In genomic region chr1:51731998-51732397, GRCh38 we compare ENCODE assay signal across 1 cellular context.
TF ChIP-seq lines count a peak whose summit lies in the region.

No MANE protein-coding gene starts in this region.

TF ChIP-seq in K562, 482 proteins besides CTCF, POLR2A, EP300 and RAD21:
- TF ChIP-seq CEBPB (tag; IDR thresholded peaks at IDR 0.05) (no peak), SOX6 (IDR thresholded peaks at IDR 0.05) (0 out of 2 replicates have a peak, but pooled peaks have one; percentile 31), KAT7 (CRISPR knock-in tag; IDR thresholded peaks at IDR 0.05; ENCODE audit: borderline replicate concordance) (no peak), KLF16 (IDR thresholded peaks at IDR 0.05) (0 out of 2 replicates have a peak, but pooled peaks have one; percentile 16), SIN3A (IDR thresholded peaks at IDR 0.05; ENCODE audit: borderline replicate concordance in 2 of 2, control insufficient read depth in 1 of 2, low read depth in 2 of 2, low read length in 2 of 2) (0 out of 4 replicates have a peak, but pooled peaks of 1 of the 2 experiments have one; percentile 72), MGA (IDR thresholded peaks at IDR 0.05) (peak; percentile 80), HDAC1 (IDR thresholded peaks at IDR 0.05) (peak in 1 of 2 experiments; percentile 37; a peak in 1 of 4 replicates), MIER1 (IDR thresholded peaks at IDR 0.05; ENCODE audit: low read depth) (no peak), CBX3 (IDR thresholded peaks at IDR 0.05; ENCODE audit: borderline replicate concordance in 1 of 2, low read length in 2 of 2) (no peak), THRAP3 (IDR thresholded peaks at IDR 0.05; ENCODE audit: borderline replicate concordance) (no peak), ZNF511 (CRISPR knock-in tag; IDR thresholded peaks at IDR 0.05) (no peak), SMARCA4 (IDR thresholded peaks at IDR 0.05) (no peak), POLR2H (tag; IDR thresholded peaks at IDR 0.05; ENCODE audit: low read depth) (0 out of 2 replicates have a peak, but pooled peaks have one; percentile 28), MNT (conservative IDR thresholded peaks at IDR 0.05) (peak in 1 of 2 experiments; percentile 58; a peak in 3 of 4 replicates), ZC3H11A (IDR thresholded peaks at IDR 0.05; ENCODE audit: low read depth, low read length) (no peak), PHB2 (IDR thresholded peaks at IDR 0.05; ENCODE audit: low read depth) (no peak), ZNF639 (CRISPR knock-in tag; conservative IDR thresholded peaks at IDR 0.05 in 1 of 2, IDR thresholded peaks at IDR 0.05 in 1 of 2) (0 out of 4 replicates have a peak, but pooled peaks of 1 of the 2 experiments have one; percentile 23), L3MBTL2 (IDR thresholded peaks at IDR 0.05) (peak; percentile 69)
